25 cellular contexts compared by ENCODE assay signal in the genomic region with DNA sequence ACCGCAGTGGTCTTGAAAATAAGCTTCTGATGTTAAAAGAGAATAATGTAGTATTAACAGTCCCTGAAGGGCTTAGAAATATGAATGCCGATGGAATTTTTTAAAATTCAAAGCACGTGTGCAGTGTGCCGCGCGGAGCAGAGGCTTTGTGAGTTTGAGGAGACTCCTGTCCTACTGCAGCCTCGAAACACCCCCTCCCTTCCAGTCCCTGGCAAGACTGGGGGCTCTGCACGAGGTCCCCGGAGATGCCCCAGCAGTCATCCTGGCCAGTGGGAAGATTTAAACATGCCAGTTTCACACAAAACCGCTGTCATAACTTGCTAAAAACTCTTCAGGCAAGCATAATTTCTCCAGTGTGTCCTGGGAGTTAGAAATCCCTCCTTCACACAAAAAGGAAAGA.
"Had no signal": no experiment of that assay in that cellular context is flagged by ENCODE, and none has a peak within 500 bp of the region (broad histone marks: within the 10 kb centered on the region; RNA-seq: fewer than 3 reads in every experiment).

No MANE protein-coding gene starts in this region.

- H3K36me3 ChIP-seq: left lung, prostate gland, suprapubic skin, tibial nerve, vagina had no signal

- H3K27ac ChIP-seq: epithelial cell of prostate, foreskin keratinocyte, hepatocyte, left lung, prostate gland, suprapubic skin, tibial nerve had no signal

- H3K4me3 ChIP-seq: hepatocyte, left lung, lung, prostate gland, suprapubic skin, tibial nerve, vagina had no signal

- ATAC-seq: activated T-cell treated with anti-CD3 and anti-CD28 coated beads, Interleukin-2, amount 50 U/mL, for 72 hours; foreskin keratinocyte; left lung; right cardiac atrium; stimulated activated effector memory CD8-positive, alpha-beta T cell treated with anti-CD3 and anti-CD28 coated beads, Interleukin-12 subunit alpha, Interleukin-12 subunit beta, amount 100 ng/mL, for 72 hours; stimulated activated naive CD8-positive, alpha-beta T cell treated with anti-CD3 and anti-CD28 coated beads, Interleukin-15, amount 100 ng/mL, for 72 hours had no signal

- DNase-seq: activated B cell treated with CpG ODN at 0.5 μM for 24 hours; activated CD4-positive, alpha-beta memory T cell treated with anti-CD3 and anti-CD28 coated beads for 36 hours; activated CD4-positive, alpha-beta T cell treated with anti-CD3 and anti-CD28 coated beads for 4 hours; activated effector memory CD4-positive, alpha-beta T cell treated with Interleukin-2 at 50 U/mL for 16 hours; activated naive CD4-positive, alpha-beta T cell treated with anti-CD3 and anti-CD28 coated beads for 36 hours; activated naive CD8-positive, alpha-beta T cell treated with anti-CD3 and anti-CD28 coated beads, Interleukin-2, amount 10 ng/mL, durations not matched to agents 7 days and 5 days; activated T-cell treated with anti-CD3 and anti-CD28 coated beads, Interleukin-2, amount 50 U/mL, for 72 hours; cortex of kidney; foreskin keratinocyte; glutamatergic neuron; immature natural killer cell; kidney glomerular epithelial cell; left lung; right cardiac atrium; stimulated activated CD4-positive, alpha-beta T cell treated with anti-CD3 and anti-CD28 coated beads, Interleukin-1b, Interleukin-23, amount 100 ng/mL, for 48 hours; stimulated activated naive CD8-positive, alpha-beta T cell treated with anti-CD3 and anti-CD28 coated beads, Interleukin-15, amount 100 ng/mL, for 72 hours; T1000 had no signal

- H2AFZ ChIP-seq: hepatocyte had no signal

- H3K4me1 ChIP-seq: foreskin keratinocyte, prostate gland had no signal

- H3K27me3 ChIP-seq: foreskin keratinocyte, hepatocyte, left lung, suprapubic skin, tibial nerve, vagina had no signal

- H3K9me3 ChIP-seq: left lung, prostate gland, suprapubic skin, tibial nerve, vagina had no signal

- H3K4me2 ChIP-seq: hepatocyte had no signal
